ENCODE assay signal across 25 cellular contexts in the genomic region with DNA sequence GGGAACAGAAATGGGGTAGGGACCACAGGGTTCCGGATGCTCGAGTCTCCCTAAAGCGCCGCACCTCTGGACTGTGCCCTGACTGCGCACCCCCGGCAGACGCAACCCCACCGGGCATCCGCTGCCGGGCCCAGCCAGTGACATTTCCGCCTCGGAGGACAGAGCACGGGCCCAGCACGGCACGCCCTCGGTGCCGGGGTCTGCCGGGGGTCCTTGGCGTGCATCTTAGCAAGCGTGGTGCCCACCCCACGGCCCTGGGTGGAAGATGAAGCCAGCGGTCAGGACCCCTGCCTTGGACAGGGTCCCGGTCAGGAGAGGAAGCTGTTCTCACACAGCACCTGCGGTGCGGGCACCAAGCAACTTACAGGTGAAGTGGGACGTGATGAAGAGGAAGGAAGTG.
"Had no signal": no experiment of that assay in that cellular context is flagged by ENCODE, and none has a peak within 500 bp of the region (broad histone marks: within the 10 kb centered on the region; RNA-seq: fewer than 3 reads in every experiment).

No MANE protein-coding gene starts in this region.

- H3K4me3 ChIP-seq: heart right ventricle, hepatocyte, left lung, lower lobe of right lung, spleen, stomach, testis, thyroid gland, transverse colon, upper lobe of right lung had no signal

- H3K4me3 Mint-ChIP-seq: naive thymus-derived CD8-positive, alpha-beta T cell; nephron; neural crest cell; stimulated activated effector memory CD8-positive, alpha-beta T cell treated with anti-CD3 and anti-CD28 coated beads, Interleukin-12 subunit alpha, Interleukin-12 subunit beta, amount 100 ng/mL, for 72 hours had no signal

- H3K27ac ChIP-seq: heart right ventricle, hepatocyte, left lung, lower lobe of right lung, neutrophil, parathyroid adenoma, spleen, stomach, testis, thyroid gland, transverse colon, upper lobe of right lung had no signal

- H3K36me3 ChIP-seq: transverse colon had no signal

- H3K27me3 Mint-ChIP-seq: naive thymus-derived CD8-positive, alpha-beta T cell had no signal

- DNase-seq: heart right ventricle; left colon; lower lobe of right lung; mammary epithelial cell; mesenchymal stem cell; naive thymus-derived CD8-positive, alpha-beta T cell; occipital lobe; right cardiac atrium; small intestine; spleen; stimulated activated CD4-positive, alpha-beta T cell treated with anti-CD3 and anti-CD28 coated beads, Interleukin-4, amount 100 ng/mL, for 24 hours; stimulated activated naive CD4-positive, alpha-beta T cell treated with Interleukin-2 at 50 U/mL for 16 hours; stomach; testis; thyroid gland; transverse colon; upper lobe of right lung had no signal

- H3K9me3 Mint-ChIP-seq: naive thymus-derived CD8-positive, alpha-beta T cell; nephron; neural crest cell; stimulated activated effector memory CD8-positive, alpha-beta T cell treated with anti-CD3 and anti-CD28 coated beads, Interleukin-12 subunit alpha, Interleukin-12 subunit beta, amount 100 ng/mL, for 72 hours had no signal

- ATAC-seq: heart right ventricle; left colon; left lung; lower lobe of right lung; naive thymus-derived CD8-positive, alpha-beta T cell; right cardiac atrium; sciatic nerve; stimulated activated effector memory CD8-positive, alpha-beta T cell treated with anti-CD3 and anti-CD28 coated beads, Interleukin-12 subunit alpha, Interleukin-12 subunit beta, amount 100 ng/mL, for 72 hours; upper lobe of right lung had no signal

- H3K4me1 ChIP-seq: parathyroid adenoma had no signal

- H3K27ac Mint-ChIP-seq: naive thymus-derived CD8-positive, alpha-beta T cell; nephron; stimulated activated effector memory CD8-positive, alpha-beta T cell treated with anti-CD3 and anti-CD28 coated beads, Interleukin-12 subunit alpha, Interleukin-12 subunit beta, amount 100 ng/mL, for 72 hours had no signal

- H3K27me3 ChIP-seq: heart right ventricle, hepatocyte, left lung, spleen, stomach, testis, thyroid gland, transverse colon, upper lobe of right lung had no signal

- H3K9me3 ChIP-seq: heart right ventricle, left lung, lower lobe of right lung, neutrophil, spleen, stomach, testis, thyroid gland, transverse colon, upper lobe of right lung had no signal
